1 cellular context compared by ENCODE assay signal in the genomic region with DNA sequence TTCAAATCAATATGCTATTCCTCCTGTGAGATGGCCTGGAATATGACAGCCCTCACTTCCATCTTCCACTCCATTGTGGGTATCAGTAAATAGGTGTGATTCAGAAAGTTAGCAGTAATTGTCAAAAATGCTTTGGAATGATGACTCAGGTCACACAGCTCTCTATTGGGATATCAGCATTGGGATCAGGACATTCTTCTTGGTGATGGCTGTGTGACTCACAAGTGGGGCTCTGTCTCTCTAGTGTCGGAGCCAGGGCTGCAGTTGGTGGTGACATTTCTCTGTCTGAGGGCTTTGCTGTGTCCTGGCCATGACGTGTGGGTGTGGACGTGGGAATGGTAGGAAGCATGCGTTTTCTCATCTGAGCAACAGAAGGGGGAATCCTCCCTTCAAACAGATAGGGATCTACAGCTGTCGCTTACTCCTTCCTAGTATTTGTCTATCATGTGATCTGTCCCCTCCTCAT.
TF ChIP-seq lines count a peak whose summit lies in the region.

No MANE protein-coding gene starts in this region.

TF ChIP-seq in WTC11, 78 proteins besides CTCF, POLR2A, EP300 and RAD21 (continued from another document):
- TF ChIP-seq, protein P1, sequence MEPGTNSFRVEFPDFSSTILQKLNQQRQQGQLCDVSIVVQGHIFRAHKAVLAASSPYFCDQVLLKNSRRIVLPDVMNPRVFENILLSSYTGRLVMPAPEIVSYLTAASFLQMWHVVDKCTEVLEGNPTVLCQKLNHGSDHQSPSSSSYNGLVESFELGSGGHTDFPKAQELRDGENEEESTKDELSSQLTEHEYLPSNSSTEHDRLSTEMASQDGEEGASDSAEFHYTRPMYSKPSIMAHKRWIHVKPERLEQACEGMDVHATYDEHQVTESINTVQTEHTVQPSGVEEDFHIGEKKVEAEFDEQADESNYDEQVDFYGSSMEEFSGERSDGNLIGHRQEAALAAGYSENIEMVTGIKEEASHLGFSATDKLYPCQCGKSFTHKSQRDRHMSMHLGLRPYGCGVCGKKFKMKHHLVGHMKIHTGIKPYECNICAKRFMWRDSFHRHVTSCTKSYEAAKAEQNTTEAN (CRISPR knock-in tag; IDR thresholded peaks at IDR 0.05): no peak
- TF ChIP-seq, protein P2, sequence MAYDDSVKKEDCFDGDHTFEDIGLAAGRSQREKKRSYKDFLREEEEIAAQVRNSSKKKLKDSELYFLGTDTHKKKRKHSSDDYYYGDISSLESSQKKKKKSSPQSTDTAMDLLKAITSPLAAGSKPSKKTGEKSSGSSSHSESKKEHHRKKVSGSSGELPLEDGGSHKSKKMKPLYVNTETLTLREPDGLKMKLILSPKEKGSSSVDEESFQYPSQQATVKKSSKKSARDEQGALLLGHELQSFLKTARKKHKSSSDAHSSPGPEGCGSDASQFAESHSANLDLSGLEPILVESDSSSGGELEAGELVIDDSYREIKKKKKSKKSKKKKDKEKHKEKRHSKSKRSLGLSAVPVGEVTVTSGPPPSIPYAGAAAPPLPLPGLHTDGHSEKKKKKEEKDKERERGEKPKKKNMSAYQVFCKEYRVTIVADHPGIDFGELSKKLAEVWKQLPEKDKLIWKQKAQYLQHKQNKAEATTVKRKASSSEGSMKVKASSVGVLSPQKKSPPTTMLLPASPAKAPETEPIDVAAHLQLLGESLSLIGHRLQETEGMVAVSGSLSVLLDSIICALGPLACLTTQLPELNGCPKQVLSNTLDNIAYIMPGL (CRISPR knock-in tag; IDR thresholded peaks at IDR 0.05): no peak
- TF ChIP-seq FOXP1 (CRISPR knock-in tag; IDR thresholded peaks at IDR 0.05; ENCODE audit: borderline replicate concordance): no peak
- TF ChIP-seq CREM (CRISPR knock-in tag; IDR thresholded peaks at IDR 0.05): no peak
- TF ChIP-seq ESRRA (CRISPR knock-in tag; IDR thresholded peaks at IDR 0.05; ENCODE audit: borderline replicate concordance): no peak
- TF ChIP-seq, protein P3, sequence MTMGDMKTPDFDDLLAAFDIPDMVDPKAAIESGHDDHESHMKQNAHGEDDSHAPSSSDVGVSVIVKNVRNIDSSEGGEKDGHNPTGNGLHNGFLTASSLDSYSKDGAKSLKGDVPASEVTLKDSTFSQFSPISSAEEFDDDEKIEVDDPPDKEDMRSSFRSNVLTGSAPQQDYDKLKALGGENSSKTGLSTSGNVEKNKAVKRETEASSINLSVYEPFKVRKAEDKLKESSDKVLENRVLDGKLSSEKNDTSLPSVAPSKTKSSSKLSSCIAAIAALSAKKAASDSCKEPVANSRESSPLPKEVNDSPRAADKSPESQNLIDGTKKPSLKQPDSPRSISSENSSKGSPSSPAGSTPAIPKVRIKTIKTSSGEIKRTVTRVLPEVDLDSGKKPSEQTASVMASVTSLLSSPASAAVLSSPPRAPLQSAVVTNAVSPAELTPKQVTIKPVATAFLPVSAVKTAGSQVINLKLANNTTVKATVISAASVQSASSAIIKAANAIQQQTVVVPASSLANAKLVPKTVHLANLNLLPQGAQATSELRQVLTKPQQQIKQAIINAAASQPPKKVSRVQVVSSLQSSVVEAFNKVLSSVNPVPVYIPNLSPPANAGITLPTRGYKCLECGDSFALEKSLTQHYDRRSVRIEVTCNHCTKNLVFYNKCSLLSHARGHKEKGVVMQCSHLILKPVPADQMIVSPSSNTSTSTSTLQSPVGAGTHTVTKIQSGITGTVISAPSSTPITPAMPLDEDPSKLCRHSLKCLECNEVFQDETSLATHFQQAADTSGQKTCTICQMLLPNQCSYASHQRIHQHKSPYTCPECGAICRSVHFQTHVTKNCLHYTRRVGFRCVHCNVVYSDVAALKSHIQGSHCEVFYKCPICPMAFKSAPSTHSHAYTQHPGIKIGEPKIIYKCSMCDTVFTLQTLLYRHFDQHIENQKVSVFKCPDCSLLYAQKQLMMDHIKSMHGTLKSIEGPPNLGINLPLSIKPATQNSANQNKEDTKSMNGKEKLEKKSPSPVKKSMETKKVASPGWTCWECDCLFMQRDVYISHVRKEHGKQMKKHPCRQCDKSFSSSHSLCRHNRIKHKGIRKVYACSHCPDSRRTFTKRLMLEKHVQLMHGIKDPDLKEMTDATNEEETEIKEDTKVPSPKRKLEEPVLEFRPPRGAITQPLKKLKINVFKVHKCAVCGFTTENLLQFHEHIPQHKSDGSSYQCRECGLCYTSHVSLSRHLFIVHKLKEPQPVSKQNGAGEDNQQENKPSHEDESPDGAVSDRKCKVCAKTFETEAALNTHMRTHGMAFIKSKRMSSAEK (CRISPR knock-in tag; IDR thresholded peaks at IDR 0.05; ENCODE audit: borderline replicate concordance): no peak
- no peak for TF ChIP-seq PRRX2 (CRISPR knock-in tag; IDR thresholded peaks at IDR 0.05)
- TF ChIP-seq, protein P4, sequence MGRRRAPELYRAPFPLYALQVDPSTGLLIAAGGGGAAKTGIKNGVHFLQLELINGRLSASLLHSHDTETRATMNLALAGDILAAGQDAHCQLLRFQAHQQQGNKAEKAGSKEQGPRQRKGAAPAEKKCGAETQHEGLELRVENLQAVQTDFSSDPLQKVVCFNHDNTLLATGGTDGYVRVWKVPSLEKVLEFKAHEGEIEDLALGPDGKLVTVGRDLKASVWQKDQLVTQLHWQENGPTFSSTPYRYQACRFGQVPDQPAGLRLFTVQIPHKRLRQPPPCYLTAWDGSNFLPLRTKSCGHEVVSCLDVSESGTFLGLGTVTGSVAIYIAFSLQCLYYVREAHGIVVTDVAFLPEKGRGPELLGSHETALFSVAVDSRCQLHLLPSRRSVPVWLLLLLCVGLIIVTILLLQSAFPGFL (CRISPR knock-in tag; IDR thresholded peaks at IDR 0.05; ENCODE audit: borderline replicate concordance): no peak
- TF ChIP-seq MYBL2 (CRISPR knock-in tag; IDR thresholded peaks at IDR 0.05): no peak
- no peak for TF ChIP-seq ZNF232 (CRISPR knock-in tag; IDR thresholded peaks at IDR 0.05)
